18 cellular contexts compared by ENCODE assay signal in genomic region chr3:87733671-87734367, GRCh38. TPM values are rescaled to one million over a fixed set of nuclear protein-coding genes. Genes with fewer than 3 reads are reported as not detected.
DNase-seq lines count a peak whose midpoint lies in the region; ATAC-seq and TF ChIP-seq lines count a peak whose summit lies in the region.
"Had no signal": no experiment of that assay in that cellular context is flagged by ENCODE, and none has a peak within 500 bp of the region (broad histone marks: within the 10 kb centered on the region; RNA-seq: fewer than 3 reads in every experiment).

No MANE protein-coding gene starts in this region.

- intact Hi-C loops in body of pancreas (cut with DNase I): no loop called here

- ATAC-seq in body of pancreas: peak; percentile 53
- ATAC-seq: activated CD4-positive, alpha-beta T cell treated with anti-CD3 and anti-CD28 coated beads for 36 hours had no signal

- no peak for TF ChIP-seq POLR2A in body of pancreas (IDR thresholded peaks at IDR 0.05)

- no peak for TF ChIP-seq CTCF in body of pancreas (IDR thresholded peaks at IDR 0.05)

- no peak overlapping the region for H3K27ac ChIP-seq in body of pancreas
- H3K27ac ChIP-seq: ascending aorta; BLaER1 treated with 17β-estradiol and CSF1 and Interleukin-3, amounts not matched to agents 10 nM and 100 nM; SJCRH30 had no signal

- H3K4me3 ChIP-seq in body of pancreas: no peak overlapping the region
- H3K4me3 ChIP-seq: ascending aorta; BLaER1 treated with 17β-estradiol and CSF1 and Interleukin-3, amounts not matched to agents 10 nM and 100 nM; SJCRH30 had no signal

- H3K27me3 ChIP-seq in body of pancreas: no peaks in the 10 kb centered on the region
- H3K27me3 ChIP-seq: ascending aorta; BLaER1 treated with 17β-estradiol and CSF1 and Interleukin-3, amounts not matched to agents 10 nM and 100 nM; SJCRH30 had no signal

- H3K36me3 ChIP-seq in body of pancreas (replicated peaks in 1 of 2; ENCODE audit: insufficient read depth in 1 of 2, low read depth in 2 of 2): no peaks in the 10 kb centered on the region
- H3K36me3 ChIP-seq: ascending aorta; BLaER1 treated with 17β-estradiol and CSF1 and Interleukin-3, amounts not matched to agents 10 nM and 100 nM; SJCRH30 had no signal

- 64 to 66% methylated on average over 10 of the region's 10 CpGs for WGBS in body of pancreas, 2 donors

- no peaks in the 10 kb centered on the region for H3K9me3 ChIP-seq in body of pancreas
- H3K9me3 ChIP-seq: ascending aorta; BLaER1 treated with 17β-estradiol and CSF1 and Interleukin-3, amounts not matched to agents 10 nM and 100 nM; SJCRH30 had no signal

- no peaks in the 10 kb centered on the region for H3K4me1 ChIP-seq in body of pancreas
- H3K4me1 ChIP-seq: ascending aorta; BLaER1 treated with 17β-estradiol and CSF1 and Interleukin-3, amounts not matched to agents 10 nM and 100 nM; SJCRH30 had no signal

- DNase-seq in DMS153 (lab: John Stamatoyannopoulos, UW) (peak; percentile 4), DMS153 treated with DMSO at 0.1 percent for 48 hours (lab: John Stamatoyannopoulos, UW; ENCODE audit: unreplicated experiment) (no peak), body of pancreas (peak in 2 of 4 donors; percentile 13 to 67), left kidney (ENCODE audit: low read depth, low spot score) (peak; percentile 75), ureter (ENCODE audit: low spot score) (peak; percentile 54), NCI-H1417 treated with DMSO at 0.1 percent for 48 hours (lab: John Stamatoyannopoulos, UW) (no peak), NCI-H748 treated with DMSO at 0.1 percent for 48 hours (lab: John Stamatoyannopoulos, UW) (no peak), NCI-H2196 (lab: John Stamatoyannopoulos, UW; ENCODE audit: unreplicated experiment) (no peak)
- DNase-seq: 8988T; activated CD4-positive, alpha-beta T cell treated with anti-CD3 and anti-CD28 coated beads for 36 hours; activated naive CD4-positive, alpha-beta T cell; cortex of kidney; erythroblast; NCI-H1436; SJCRH30; T-helper 9 cell had no signal

RNA-seq across cellular contexts. Expression of gene HTR1F, which starts 58.7 kb away (rescaled TPM):
- total RNA-seq in body of pancreas: under 1 TPM in 1 of 2 donors, not detected in 1; under 0.01 TPM
- 2.2 TPM for total RNA-seq in ureter
- total RNA-seq: activated CD4-positive, alpha-beta T cell treated with anti-CD3 and anti-CD28 coated beads for 36 hours; ascending aorta; SJCRH30 had no signal

Comparison
In these comparisons a context has a peak if more than half of its experiments do, and no peak if none do; other contexts are left out.
1. DNase-seq: peak in DMS153 (single experiment), left kidney (single experiment) and ureter (single experiment); none in DMS153 treated with DMSO at 0.1 percent for 48 hours (single experiment), NCI-H1417 treated with DMSO at 0.1 percent for 48 hours (single experiment), NCI-H748 treated with DMSO at 0.1 percent for 48 hours (single experiment) and NCI-H2196 (single experiment).